ENCODE assay signal across 12 cellular contexts in genomic region chr22:20244250-20244648, GRCh38. TPM values are rescaled to one million over a fixed set of nuclear protein-coding genes. Genes with fewer than 3 reads are reported as not detected.
A peak's percentile ranks its signal among the peaks of the same experiment; 100 is the strongest.
DNase-seq lines count a peak whose midpoint lies in the region; ATAC-seq and TF ChIP-seq lines count a peak whose summit lies in the region.
"Had no signal": no experiment of that assay in that cellular context is flagged by ENCODE, and none has a peak within 500 bp of the region (broad histone marks: within the 10 kb centered on the region; RNA-seq: fewer than 3 reads in every experiment).

No MANE protein-coding gene starts in this region.

- H3K27me3 Mint-ChIP-seq in stimulated activated naive CD8-positive, alpha-beta T cell treated with anti-CD3 and anti-CD28 coated beads, Interleukin-15, Interleukin-2, amounts not matched to agents 100 ng/mL and 50 ng/mL, for 24 hours, result no peaks in the 10 kb centered on the region
- no peaks in the 10 kb centered on the region for H3K27me3 Mint-ChIP-seq in activated T-cell treated with anti-CD3 and anti-CD28 coated beads, Interleukin-2, amount 50 U/mL, for 72 hours (ENCODE audit: low read depth)

- peaks cover 43% of the 10 kb centered on the region for H3K4me1 Mint-ChIP-seq in stimulated activated naive CD8-positive, alpha-beta T cell treated with anti-CD3 and anti-CD28 coated beads, Interleukin-15, Interleukin-2, amounts not matched to agents 100 ng/mL and 50 ng/mL, for 24 hours (ENCODE audit: low read depth)
- H3K4me1 Mint-ChIP-seq in activated T-cell treated with anti-CD3 and anti-CD28 coated beads, Interleukin-2, amount 50 U/mL, for 72 hours (ENCODE audit: low read depth), result peaks cover 39% of the 10 kb centered on the region

- H3K9me3 ChIP-seq in adrenal gland (replicated peaks in 1 of 3) (no peaks in the 10 kb centered on the region), testis (no peaks in the 10 kb centered on the region)
- H3K9me3 ChIP-seq: esophagus muscularis mucosa, SJCRH30 had no signal

- TF ChIP-seq POLR2A in adrenal gland (IDR thresholded peaks at IDR 0.05) (no peak), testis (IDR thresholded peaks at IDR 0.05) (no peak)

- H3K27ac ChIP-seq in layer of hippocampus (ENCODE audit: low read depth, low read length) (peak overlapping the region; percentile 57), adrenal gland (no peak overlapping the region), testis (no peak overlapping the region)
- H3K27ac ChIP-seq: esophagus muscularis mucosa, parathyroid adenoma, SJCRH30 had no signal

- H3K4me1 ChIP-seq in adrenal gland (replicated peaks in 1 of 2) (peaks cover 0 to 3% of the 10 kb centered on the region in 2 donors), testis (peaks cover 31% of the 10 kb centered on the region)
- H3K4me1 ChIP-seq: parathyroid adenoma had no signal

- TF ChIP-seq CTCF in adrenal gland (IDR thresholded peaks at IDR 0.05) (no peak), testis (IDR thresholded peaks at IDR 0.05) (no peak)

- no peaks in the 10 kb centered on the region for H3K9me3 Mint-ChIP-seq in stimulated activated naive CD8-positive, alpha-beta T cell treated with anti-CD3 and anti-CD28 coated beads, Interleukin-15, Interleukin-2, amounts not matched to agents 100 ng/mL and 50 ng/mL, for 24 hours
- no peaks in the 10 kb centered on the region for H3K9me3 Mint-ChIP-seq in activated T-cell treated with anti-CD3 and anti-CD28 coated beads, Interleukin-2, amount 50 U/mL, for 72 hours
- H3K9me3 Mint-ChIP-seq: activated T-helper 2 cell treated with anti-CD3 and anti-CD28 coated beads, Interferon-gamma antibody, Interleukin-2, Interleukin-4, amounts not matched to agents 10 μg/mL and 5 μg/mL and 100 μg/mL, durations not matched to agents 14 hours and 24 hours and 36 hours had no signal

- no peak overlapping the region for H3K4me3 ChIP-seq in adrenal gland
- H3K4me3 ChIP-seq in testis, result no peak overlapping the region
- H3K4me3 ChIP-seq: SJCRH30 had no signal

- no peaks in the 10 kb centered on the region for H3K36me3 Mint-ChIP-seq in stimulated activated naive CD8-positive, alpha-beta T cell treated with anti-CD3 and anti-CD28 coated beads, Interleukin-15, Interleukin-2, amounts not matched to agents 100 ng/mL and 50 ng/mL, for 24 hours (ENCODE audit: low read depth)
- H3K36me3 Mint-ChIP-seq in activated T-cell treated with anti-CD3 and anti-CD28 coated beads, Interleukin-2, amount 50 U/mL, for 72 hours (ENCODE audit: insufficient read depth in 2 of 2), result no peaks in the 10 kb centered on the region

- WGBS in adrenal gland, 4 donors, result 79 to 88% (median 86%) methylated on average over 8 to 10 of the region's 10 CpGs
- WGBS in testis, 2 donors, result 77 to 100% methylated on average over 3 to 9 of the region's 10 CpGs

- DNase-seq in stimulated activated naive CD8-positive, alpha-beta T cell treated with anti-CD3 and anti-CD28 coated beads, Interleukin-15, Interleukin-2, amounts not matched to agents 100 U/mL and 50 U/mL, for 24 hours, result no peak
- no peak for DNase-seq in activated T-cell treated with anti-CD3 and anti-CD28 coated beads, Interleukin-2, amount 50 U/mL, for 72 hours
- DNase-seq in NCI-H1694 treated with DMSO at 0.1 percent for 48 hours (lab: John Stamatoyannopoulos, UW), result no peak
- no peak for DNase-seq in adrenal gland
- no peak for DNase-seq in testis

- no peaks in the 10 kb centered on the region for H3K27me3 ChIP-seq in layer of hippocampus (ENCODE audit: control insufficient read depth, insufficient read depth, low read length)
- H3K27me3 ChIP-seq in adrenal gland, result no peaks in the 10 kb centered on the region
- H3K27me3 ChIP-seq in testis, result no peaks in the 10 kb centered on the region
- H3K27me3 ChIP-seq: esophagus muscularis mucosa had no signal

- H3K36me3 ChIP-seq in adrenal gland (replicated peaks in 1 of 2) (no peaks in the 10 kb centered on the region), testis (ENCODE audit: low read depth, missing control alignments) (no peaks in the 10 kb centered on the region)
- H3K36me3 ChIP-seq: esophagus muscularis mucosa, SJCRH30 had no signal

- H3K27ac Mint-ChIP-seq in stimulated activated naive CD8-positive, alpha-beta T cell treated with anti-CD3 and anti-CD28 coated beads, Interleukin-15, Interleukin-2, amounts not matched to agents 100 ng/mL and 50 ng/mL, for 24 hours, result peak overlapping the region; percentile 88
- peak overlapping the region; percentile 66 for H3K27ac Mint-ChIP-seq in activated T-cell treated with anti-CD3 and anti-CD28 coated beads, Interleukin-2, amount 50 U/mL, for 72 hours

- intact Hi-C loops in adrenal gland (cut with DNase I), result no loop called here
- intact Hi-C loops in testis (cut with DNase I; ENCODE audit: low total_unique reads), result no loop called here

- ATAC-seq in stimulated activated naive CD8-positive, alpha-beta T cell treated with anti-CD3 and anti-CD28 coated beads, Interleukin-15, Interleukin-2, amounts not matched to agents 100 U/mL and 50 U/mL, for 24 hours, result no peak
- no peak for ATAC-seq in activated T-cell treated with anti-CD3 and anti-CD28 coated beads, Interleukin-2, amount 50 U/mL, for 72 hours (replicated peaks in 1 of 2)
- no peak for ATAC-seq in GM18867 (IDR thresholded peaks at IDR 0.05; ENCODE audit: unreplicated experiment)

- peak overlapping the region; percentile 44 for H3K4me3 Mint-ChIP-seq in stimulated activated naive CD8-positive, alpha-beta T cell treated with anti-CD3 and anti-CD28 coated beads, Interleukin-15, Interleukin-2, amounts not matched to agents 100 ng/mL and 50 ng/mL, for 24 hours
- peak overlapping the region; percentile 34 to 52 for H3K4me3 Mint-ChIP-seq in activated T-cell treated with anti-CD3 and anti-CD28 coated beads, Interleukin-2, amount 50 U/mL, for 72 hours

RNA-seq across cellular contexts. Expression of gene RTN4R, which starts 23.9 kb away (rescaled TPM):
- 1 to 10 TPM; 1.4 to 1.5 TPM for total RNA-seq in activated T-cell treated with anti-CD3 and anti-CD28 coated beads, Interleukin-2, amount 50 U/mL, for 72 hours
- total RNA-seq in adrenal gland, result 10 to 100 TPM in 1 of 8 donors, 1 to 10 TPM in 5, under 1 TPM in 2; 0.35 to 18.8 (median 1.4) TPM
- polyA plus RNA-seq in adrenal gland, result 1 to 10 TPM in 2 of 3 donors, under 1 TPM in 1; 0.35 to 1.9 (median 1.1) TPM
- total RNA-seq in testis, result 1 to 10 TPM; 5.1 to 6.1 TPM
- 2.1 TPM for polyA plus RNA-seq in testis (ENCODE audit: insufficient read depth, low read depth, low replicate concordance)
